ENCODE assay signal across 20 cellular contexts in the genomic region with DNA sequence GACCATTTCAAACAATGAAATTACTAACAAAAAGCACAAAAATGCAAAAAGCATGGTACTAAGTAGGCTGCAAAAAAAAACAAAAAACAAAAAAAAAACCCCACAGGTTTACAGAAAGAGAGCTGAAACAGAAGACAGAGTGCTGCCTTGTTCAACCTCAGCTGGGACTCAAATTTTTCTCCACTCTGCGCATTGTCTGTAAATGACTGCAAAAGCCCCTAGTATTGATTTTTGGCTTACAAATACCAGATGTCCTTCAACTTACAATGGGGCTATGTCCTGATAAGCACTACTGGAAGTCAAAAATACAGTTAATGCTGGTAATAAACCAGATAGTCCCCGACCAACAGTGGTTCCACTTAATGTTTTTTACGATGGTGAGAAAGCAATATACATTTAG. TPM values are rescaled to one million over a fixed set of nuclear protein-coding genes. Genes with fewer than 3 reads are reported as not detected.
DNase-seq lines count a peak whose midpoint lies in the region; ATAC-seq and TF ChIP-seq lines count a peak whose summit lies in the region.
"Had no signal": no experiment of that assay in that cellular context is flagged by ENCODE, and none has a peak within 500 bp of the region (broad histone marks: within the 10 kb centered on the region; RNA-seq: fewer than 3 reads in every experiment).

No MANE protein-coding gene starts in this region.

- no peak overlapping the region for H3K4me3 ChIP-seq in CD4-positive, CD25-positive, alpha-beta regulatory T cell (ENCODE audit: low read depth, low read length)
- H3K4me3 ChIP-seq in body of pancreas, result no peak overlapping the region
- H3K4me3 ChIP-seq: GM23248 had no signal

- no peak for ATAC-seq in CD4-positive, CD25-positive, alpha-beta regulatory T cell (ENCODE audit: low read depth in 2 of 2)
- ATAC-seq in body of pancreas (peak; percentile 52), HG02938 (IDR thresholded peaks at IDR 0.05; ENCODE audit: unreplicated experiment) (no peak), GM21529 (IDR thresholded peaks at IDR 0.05; ENCODE audit: unreplicated experiment) (no peak)
- ATAC-seq: Right ventricle myocardium inferior had no signal

- H3K4me3 Mint-ChIP-seq in CD4-positive, CD25-positive, alpha-beta regulatory T cell, result no peak overlapping the region
- H3K4me3 Mint-ChIP-seq in chondrocyte (ENCODE audit: unreplicated experiment), result no peak overlapping the region
- H3K4me3 Mint-ChIP-seq: T-helper 1 cell treated with Interleukin-12 subunit alpha and Interleukin-12 subunit beta and Interleukin-4 antibody, amounts not matched to agents 30 μg/mL and 1 μg/mL, for 36 hours had no signal

- no peak for DNase-seq in CD4-positive, CD25-positive, alpha-beta regulatory T cell
- DNase-seq in HuH-7 (ENCODE audit: low spot score) (peak; percentile 22), NCI-H2227 (lab: John Stamatoyannopoulos, UW; ENCODE audit: unreplicated experiment) (peak; percentile 89), body of pancreas (no peak), SHP77 treated with DMSO at 0.1 percent for 48 hours (lab: John Stamatoyannopoulos, UW) (no peak), chondrocyte (ENCODE audit: low spot score) (no peak)
- DNase-seq: COR-L47, DMS 273 treated with DMSO at 0.1 percent for 48 hours, DND-41, GM23248, KG1, MV-4-11, NCI-H1436, NCI-H2081 treated with DMSO at 0.1 percent for 48 hours, NCI-H446, NCI-H526 treated with DMSO at 0.1 percent for 48 hours had no signal

- intact Hi-C loops in body of pancreas (cut with DNase I), result no loop called here

- H3K27me3 ChIP-seq in CD4-positive, CD25-positive, alpha-beta regulatory T cell (ENCODE audit: control insufficient read depth, insufficient read depth, low read length), result no peaks in the 10 kb centered on the region
- H3K27me3 ChIP-seq in body of pancreas, result no peaks in the 10 kb centered on the region

- no peaks in the 10 kb centered on the region for H3K4me1 ChIP-seq in CD4-positive, CD25-positive, alpha-beta regulatory T cell (ENCODE audit: control insufficient read depth, insufficient read depth, low read length, poor library complexity, severe bottlenecking)
- H3K4me1 ChIP-seq in body of pancreas, result peaks cover 7% of the 10 kb centered on the region

- H3K4me1 Mint-ChIP-seq in CD4-positive, CD25-positive, alpha-beta regulatory T cell, result peaks cover 0 to 29% (median 17%) of the 10 kb centered on the region in 4 donors
- H3K4me1 Mint-ChIP-seq in chondrocyte (ENCODE audit: low read depth), result peaks cover 26% of the 10 kb centered on the region

- no peaks in the 10 kb centered on the region for H3K36me3 ChIP-seq in CD4-positive, CD25-positive, alpha-beta regulatory T cell (ENCODE audit: control insufficient read depth, insufficient read depth, low read length)
- H3K36me3 ChIP-seq in body of pancreas (replicated peaks in 1 of 2; ENCODE audit: insufficient read depth in 1 of 2, low read depth in 2 of 2), result no peaks in the 10 kb centered on the region

- H3K27ac ChIP-seq in CD4-positive, CD25-positive, alpha-beta regulatory T cell (ENCODE audit: insufficient read depth, low read length, poor library complexity, severe bottlenecking), result no peak overlapping the region
- peak overlapping the region in 1 of 4 donors; percentile 19 for H3K27ac ChIP-seq in body of pancreas
- H3K27ac ChIP-seq: GM23248 had no signal

- H3K9me3 ChIP-seq in CD4-positive, CD25-positive, alpha-beta regulatory T cell (ENCODE audit: control insufficient read depth in 2 of 2, low read length in 2 of 2), result no peaks in the 10 kb centered on the region
- no peaks in the 10 kb centered on the region for H3K9me3 ChIP-seq in body of pancreas

- no peaks in the 10 kb centered on the region for H3K36me3 Mint-ChIP-seq in CD4-positive, CD25-positive, alpha-beta regulatory T cell
- no peaks in the 10 kb centered on the region for H3K36me3 Mint-ChIP-seq in chondrocyte (ENCODE audit: low read depth)

- TF ChIP-seq POLR2A in body of pancreas (IDR thresholded peaks at IDR 0.05), result no peak

- TF ChIP-seq CTCF in body of pancreas (IDR thresholded peaks at IDR 0.05) (no peak), chondrocyte (IDR thresholded peaks at IDR 0.05) (no peak)

- H3K27me3 Mint-ChIP-seq in CD4-positive, CD25-positive, alpha-beta regulatory T cell, result peaks cover 4% of the 10 kb centered on the region
- no peaks in the 10 kb centered on the region for H3K27me3 Mint-ChIP-seq in chondrocyte (ENCODE audit: low read depth)

- WGBS in body of pancreas, 2 donors, result 41 to 48% methylated on average over 3 of the region's 3 CpGs

- H3K27ac Mint-ChIP-seq in CD4-positive, CD25-positive, alpha-beta regulatory T cell, result peak overlapping the region in 2 of 3 donors; percentile 38 to 43
- no peak overlapping the region for H3K27ac Mint-ChIP-seq in chondrocyte (ENCODE audit: unreplicated experiment)
- H3K27ac Mint-ChIP-seq: T-helper 1 cell treated with Interleukin-12 subunit alpha and Interleukin-12 subunit beta and Interleukin-4 antibody, amounts not matched to agents 30 μg/mL and 1 μg/mL, for 36 hours had no signal

- H3K9me3 Mint-ChIP-seq in CD4-positive, CD25-positive, alpha-beta regulatory T cell, result peaks cover 0 to 7% (median 0%) of the 10 kb centered on the region in 7 donors
- H3K9me3 Mint-ChIP-seq in chondrocyte (ENCODE audit: low read depth), result no peaks in the 10 kb centered on the region
- H3K9me3 Mint-ChIP-seq: T-helper 1 cell treated with Interleukin-12 subunit alpha and Interleukin-12 subunit beta and Interleukin-4 antibody, amounts not matched to agents 30 μg/mL and 1 μg/mL, for 36 hours had no signal

RNA-seq across cellular contexts. Expression of gene UBE2E3, which starts 42.2 kb away (rescaled TPM):
- total RNA-seq in CD4-positive, CD25-positive, alpha-beta regulatory T cell, result 12.4 TPM
- 10 to 100 TPM; 21.8 to 31.9 (median 25.6) TPM for polyA plus RNA-seq in CD4-positive, CD25-positive, alpha-beta regulatory T cell
- total RNA-seq in body of pancreas, result 10 to 100 TPM; 30.3 to 38.7 TPM
- total RNA-seq in chondrocyte, result 70.9 to 93.0 TPM (median 74.2 TPM) in 3 replicates

Comparison
In these comparisons a context has a peak if more than half of its experiments do, and no peak if none do; other contexts are left out.
1. DNase-seq: peak in HuH-7 (single experiment) and NCI-H2227 (single experiment); none in CD4-positive, CD25-positive, alpha-beta regulatory T cell (0 of 3), body of pancreas (0 of 4), SHP77 treated with DMSO at 0.1 percent for 48 hours (single experiment) and chondrocyte (single experiment).